1 cellular context compared by ENCODE assay signal in the genomic region with DNA sequence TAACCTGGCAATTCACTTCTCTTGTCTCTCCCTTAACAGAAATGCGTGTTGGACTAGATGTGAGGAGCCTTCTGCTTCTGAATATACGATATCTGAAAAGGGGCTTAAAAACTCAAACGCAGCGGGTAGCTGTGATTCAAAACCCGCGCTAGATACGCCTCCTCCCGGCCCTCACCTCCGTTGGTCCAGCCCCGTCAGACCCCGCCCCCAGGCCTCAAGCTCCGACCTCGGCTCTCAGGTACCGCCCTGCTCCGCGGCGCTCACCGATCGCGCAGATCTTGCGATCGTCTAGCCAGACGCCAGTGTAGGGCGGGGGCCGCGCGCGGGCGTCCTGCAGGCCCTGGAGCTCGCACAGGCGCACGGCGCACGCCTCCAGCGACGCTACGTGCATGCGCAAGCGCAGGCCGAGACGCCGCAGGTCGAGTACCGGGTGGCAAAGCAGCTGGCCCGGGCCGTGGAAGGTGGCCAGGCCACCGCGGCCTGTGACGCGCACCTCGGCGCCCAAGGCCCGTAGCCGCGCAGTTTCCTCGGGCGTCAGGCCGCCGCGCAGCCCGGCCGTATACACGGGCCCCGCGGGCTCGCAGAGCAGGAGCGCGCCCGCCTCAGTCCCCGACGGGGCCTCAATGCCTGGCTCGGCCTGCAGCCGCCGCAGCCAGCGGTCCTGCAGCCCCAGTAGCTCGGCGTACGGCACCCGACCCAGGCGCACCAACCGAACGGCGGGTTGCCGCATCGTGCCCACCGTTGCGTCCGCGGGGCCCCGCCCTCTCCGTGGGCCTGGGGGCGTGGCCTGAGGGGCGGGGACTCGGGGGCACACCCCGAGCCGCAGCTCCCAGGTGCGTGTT.
A peak's percentile ranks its signal among the peaks of the same experiment; 100 is the strongest.
TF ChIP-seq lines count a peak whose summit lies in the region.

A gene (minus strand): TSS at position 751 of the 842 bp plus-strand sequence. CDS start 21 bp downstream, at position 730.

TF ChIP-seq in WTC11, 78 proteins besides CTCF, POLR2A, EP300 and RAD21 (continued from another document and continues in another):
- TF ChIP-seq, protein P1, sequence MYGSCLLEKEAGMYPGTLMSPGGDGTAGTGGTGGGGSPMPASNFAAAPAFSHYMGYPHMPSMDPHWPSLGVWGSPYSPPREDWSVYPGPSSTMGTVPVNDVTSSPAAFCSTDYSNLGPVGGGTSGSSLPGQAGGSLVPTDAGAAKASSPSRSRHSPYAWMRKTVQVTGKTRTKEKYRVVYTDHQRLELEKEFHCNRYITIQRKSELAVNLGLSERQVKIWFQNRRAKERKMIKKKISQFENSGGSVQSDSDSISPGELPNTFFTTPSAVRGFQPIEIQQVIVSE (CRISPR knock-in tag; IDR thresholded peaks at IDR 0.05; ENCODE audit: borderline replicate concordance), result no peak
- TF ChIP-seq ZNF416 (CRISPR knock-in tag; IDR thresholded peaks at IDR 0.05) (peak; percentile 71; the same call in 1 of the 2 replicates), NR2C2 (CRISPR knock-in tag; IDR thresholded peaks at IDR 0.05) (0 out of 2 replicates have a peak, but pooled peaks have one; percentile 17), NR1H2 (CRISPR knock-in tag; IDR thresholded peaks at IDR 0.05) (no peak), ETV6 (CRISPR knock-in tag; IDR thresholded peaks at IDR 0.05) (no peak; the same call in 1 of the 2 replicates), CBFB (CRISPR knock-in tag; IDR thresholded peaks at IDR 0.05; ENCODE audit: low read depth) (no peak), ATF1 (CRISPR knock-in tag; IDR thresholded peaks at IDR 0.05) (0 out of 2 replicates have a peak, but pooled peaks have one; percentile 79), SOX15 (CRISPR knock-in tag; IDR thresholded peaks at IDR 0.05) (no peak), SMAD3 (CRISPR knock-in tag; IDR thresholded peaks at IDR 0.05; ENCODE audit: borderline replicate concordance) (peak; percentile 73; the same call in 1 of the 2 replicates), OVOL2 (CRISPR knock-in tag; IDR thresholded peaks at IDR 0.05; ENCODE audit: borderline replicate concordance) (no peak), ZNF671 (CRISPR knock-in tag; IDR thresholded peaks at IDR 0.05) (no peak), FOXJ3 (CRISPR knock-in tag; IDR thresholded peaks at IDR 0.05; ENCODE audit: borderline replicate concordance) (no peak), RORB (CRISPR knock-in tag; IDR thresholded peaks at IDR 0.05) (no peak), TCF7 (CRISPR knock-in tag; IDR thresholded peaks at IDR 0.05; ENCODE audit: low read depth) (peak; percentile 82; the same call in 1 of the 2 replicates), ELF4 (CRISPR knock-in tag; IDR thresholded peaks at IDR 0.05; ENCODE audit: low read depth) (peak; percentile 67; the same call in 1 of the 2 replicates), IRF2 (CRISPR knock-in tag; IDR thresholded peaks at IDR 0.05; ENCODE audit: borderline replicate concordance, low read depth) (no peak), PRRX2 (CRISPR knock-in tag; IDR thresholded peaks at IDR 0.05) (no peak), TEAD4 (CRISPR knock-in tag; IDR thresholded peaks at IDR 0.05) (no peak), TEAD1 (CRISPR knock-in tag; IDR thresholded peaks at IDR 0.05) (peak; percentile 69; the same call in 1 of the 2 replicates), NFATC4 (CRISPR knock-in tag; IDR thresholded peaks at IDR 0.05) (no peak), ZNF423 (CRISPR knock-in tag; IDR thresholded peaks at IDR 0.05) (no peak), SP1 (CRISPR knock-in tag; conservative IDR thresholded peaks at IDR 0.05) (peak; percentile 78), JAZF1 (CRISPR knock-in tag; IDR thresholded peaks at IDR 0.05) (no peak), SMAD4 (CRISPR knock-in tag; IDR thresholded peaks at IDR 0.05) (no peak; the same call in 1 of the 2 replicates), ZNF219 (CRISPR knock-in tag; IDR thresholded peaks at IDR 0.05; ENCODE audit: borderline replicate concordance) (0 out of 2 replicates have a peak, but pooled peaks have one; percentile 11), KAT7 (CRISPR knock-in tag; IDR thresholded peaks at IDR 0.05; ENCODE audit: borderline replicate concordance) (no peak)
- TF ChIP-seq, protein P2, sequence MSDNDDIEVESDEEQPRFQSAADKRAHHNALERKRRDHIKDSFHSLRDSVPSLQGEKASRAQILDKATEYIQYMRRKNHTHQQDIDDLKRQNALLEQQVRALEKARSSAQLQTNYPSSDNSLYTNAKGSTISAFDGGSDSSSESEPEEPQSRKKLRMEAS (CRISPR knock-in tag; IDR thresholded peaks at IDR 0.05), result peak; percentile 79; the same call in 1 of the 2 replicates
- TF ChIP-seq, protein P3, sequence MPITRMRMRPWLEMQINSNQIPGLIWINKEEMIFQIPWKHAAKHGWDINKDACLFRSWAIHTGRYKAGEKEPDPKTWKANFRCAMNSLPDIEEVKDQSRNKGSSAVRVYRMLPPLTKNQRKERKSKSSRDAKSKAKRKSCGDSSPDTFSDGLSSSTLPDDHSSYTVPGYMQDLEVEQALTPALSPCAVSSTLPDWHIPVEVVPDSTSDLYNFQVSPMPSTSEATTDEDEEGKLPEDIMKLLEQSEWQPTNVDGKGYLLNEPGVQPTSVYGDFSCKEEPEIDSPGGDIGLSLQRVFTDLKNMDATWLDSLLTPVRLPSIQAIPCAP (CRISPR knock-in tag; IDR thresholded peaks at IDR 0.05), result 0 out of 2 replicates have a peak, but pooled peaks have one; percentile 67
- TF ChIP-seq, protein P4, sequence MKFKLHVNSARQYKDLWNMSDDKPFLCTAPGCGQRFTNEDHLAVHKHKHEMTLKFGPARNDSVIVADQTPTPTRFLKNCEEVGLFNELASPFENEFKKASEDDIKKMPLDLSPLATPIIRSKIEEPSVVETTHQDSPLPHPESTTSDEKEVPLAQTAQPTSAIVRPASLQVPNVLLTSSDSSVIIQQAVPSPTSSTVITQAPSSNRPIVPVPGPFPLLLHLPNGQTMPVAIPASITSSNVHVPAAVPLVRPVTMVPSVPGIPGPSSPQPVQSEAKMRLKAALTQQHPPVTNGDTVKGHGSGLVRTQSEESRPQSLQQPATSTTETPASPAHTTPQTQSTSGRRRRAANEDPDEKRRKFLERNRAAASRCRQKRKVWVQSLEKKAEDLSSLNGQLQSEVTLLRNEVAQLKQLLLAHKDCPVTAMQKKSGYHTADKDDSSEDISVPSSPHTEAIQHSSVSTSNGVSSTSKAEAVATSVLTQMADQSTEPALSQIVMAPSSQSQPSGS (CRISPR knock-in tag; IDR thresholded peaks at IDR 0.05; ENCODE audit: borderline replicate concordance, low read depth), result no peak
- TF ChIP-seq, protein P5, sequence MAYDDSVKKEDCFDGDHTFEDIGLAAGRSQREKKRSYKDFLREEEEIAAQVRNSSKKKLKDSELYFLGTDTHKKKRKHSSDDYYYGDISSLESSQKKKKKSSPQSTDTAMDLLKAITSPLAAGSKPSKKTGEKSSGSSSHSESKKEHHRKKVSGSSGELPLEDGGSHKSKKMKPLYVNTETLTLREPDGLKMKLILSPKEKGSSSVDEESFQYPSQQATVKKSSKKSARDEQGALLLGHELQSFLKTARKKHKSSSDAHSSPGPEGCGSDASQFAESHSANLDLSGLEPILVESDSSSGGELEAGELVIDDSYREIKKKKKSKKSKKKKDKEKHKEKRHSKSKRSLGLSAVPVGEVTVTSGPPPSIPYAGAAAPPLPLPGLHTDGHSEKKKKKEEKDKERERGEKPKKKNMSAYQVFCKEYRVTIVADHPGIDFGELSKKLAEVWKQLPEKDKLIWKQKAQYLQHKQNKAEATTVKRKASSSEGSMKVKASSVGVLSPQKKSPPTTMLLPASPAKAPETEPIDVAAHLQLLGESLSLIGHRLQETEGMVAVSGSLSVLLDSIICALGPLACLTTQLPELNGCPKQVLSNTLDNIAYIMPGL (CRISPR knock-in tag; IDR thresholded peaks at IDR 0.05), result peak; percentile 97
- TF ChIP-seq, protein P6, sequence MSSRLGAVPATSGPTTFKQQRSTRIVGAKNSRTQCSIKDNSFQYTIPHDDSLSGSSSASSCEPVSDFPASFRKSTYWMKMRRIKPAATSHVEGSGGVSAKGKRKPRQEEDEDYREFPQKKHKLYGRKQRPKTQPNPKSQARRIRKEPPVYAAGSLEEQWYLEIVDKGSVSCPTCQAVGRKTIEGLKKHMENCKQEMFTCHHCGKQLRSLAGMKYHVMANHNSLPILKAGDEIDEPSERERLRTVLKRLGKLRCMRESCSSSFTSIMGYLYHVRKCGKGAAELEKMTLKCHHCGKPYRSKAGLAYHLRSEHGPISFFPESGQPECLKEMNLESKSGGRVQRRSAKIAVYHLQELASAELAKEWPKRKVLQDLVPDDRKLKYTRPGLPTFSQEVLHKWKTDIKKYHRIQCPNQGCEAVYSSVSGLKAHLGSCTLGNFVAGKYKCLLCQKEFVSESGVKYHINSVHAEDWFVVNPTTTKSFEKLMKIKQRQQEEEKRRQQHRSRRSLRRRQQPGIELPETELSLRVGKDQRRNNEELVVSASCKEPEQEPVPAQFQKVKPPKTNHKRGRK (CRISPR knock-in tag; IDR thresholded peaks at IDR 0.05; ENCODE audit: borderline replicate concordance), result no peak
- TF ChIP-seq, protein P7, sequence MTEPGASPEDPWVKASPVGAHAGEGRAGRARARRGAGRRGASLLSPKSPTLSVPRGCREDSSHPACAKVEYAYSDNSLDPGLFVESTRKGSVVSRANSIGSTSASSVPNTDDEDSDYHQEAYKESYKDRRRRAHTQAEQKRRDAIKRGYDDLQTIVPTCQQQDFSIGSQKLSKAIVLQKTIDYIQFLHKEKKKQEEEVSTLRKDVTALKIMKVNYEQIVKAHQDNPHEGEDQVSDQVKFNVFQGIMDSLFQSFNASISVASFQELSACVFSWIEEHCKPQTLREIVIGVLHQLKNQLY (CRISPR knock-in tag; IDR thresholded peaks at IDR 0.05), result peak; percentile 87; the same call in 1 of the 2 replicates
- TF ChIP-seq, protein P8, sequence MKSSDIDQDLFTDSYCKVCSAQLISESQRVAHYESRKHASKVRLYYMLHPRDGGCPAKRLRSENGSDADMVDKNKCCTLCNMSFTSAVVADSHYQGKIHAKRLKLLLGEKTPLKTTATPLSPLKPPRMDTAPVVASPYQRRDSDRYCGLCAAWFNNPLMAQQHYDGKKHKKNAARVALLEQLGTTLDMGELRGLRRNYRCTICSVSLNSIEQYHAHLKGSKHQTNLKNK (CRISPR knock-in tag; IDR thresholded peaks at IDR 0.05), result no peak
- TF ChIP-seq, protein P9, sequence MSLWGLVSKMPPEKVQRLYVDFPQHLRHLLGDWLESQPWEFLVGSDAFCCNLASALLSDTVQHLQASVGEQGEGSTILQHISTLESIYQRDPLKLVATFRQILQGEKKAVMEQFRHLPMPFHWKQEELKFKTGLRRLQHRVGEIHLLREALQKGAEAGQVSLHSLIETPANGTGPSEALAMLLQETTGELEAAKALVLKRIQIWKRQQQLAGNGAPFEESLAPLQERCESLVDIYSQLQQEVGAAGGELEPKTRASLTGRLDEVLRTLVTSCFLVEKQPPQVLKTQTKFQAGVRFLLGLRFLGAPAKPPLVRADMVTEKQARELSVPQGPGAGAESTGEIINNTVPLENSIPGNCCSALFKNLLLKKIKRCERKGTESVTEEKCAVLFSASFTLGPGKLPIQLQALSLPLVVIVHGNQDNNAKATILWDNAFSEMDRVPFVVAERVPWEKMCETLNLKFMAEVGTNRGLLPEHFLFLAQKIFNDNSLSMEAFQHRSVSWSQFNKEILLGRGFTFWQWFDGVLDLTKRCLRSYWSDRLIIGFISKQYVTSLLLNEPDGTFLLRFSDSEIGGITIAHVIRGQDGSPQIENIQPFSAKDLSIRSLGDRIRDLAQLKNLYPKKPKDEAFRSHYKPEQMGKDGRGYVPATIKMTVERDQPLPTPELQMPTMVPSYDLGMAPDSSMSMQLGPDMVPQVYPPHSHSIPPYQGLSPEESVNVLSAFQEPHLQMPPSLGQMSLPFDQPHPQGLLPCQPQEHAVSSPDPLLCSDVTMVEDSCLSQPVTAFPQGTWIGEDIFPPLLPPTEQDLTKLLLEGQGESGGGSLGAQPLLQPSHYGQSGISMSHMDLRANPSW (CRISPR knock-in tag; conservative IDR thresholded peaks at IDR 0.05; ENCODE audit: low read depth), result no peak
- TF ChIP-seq, protein P10, sequence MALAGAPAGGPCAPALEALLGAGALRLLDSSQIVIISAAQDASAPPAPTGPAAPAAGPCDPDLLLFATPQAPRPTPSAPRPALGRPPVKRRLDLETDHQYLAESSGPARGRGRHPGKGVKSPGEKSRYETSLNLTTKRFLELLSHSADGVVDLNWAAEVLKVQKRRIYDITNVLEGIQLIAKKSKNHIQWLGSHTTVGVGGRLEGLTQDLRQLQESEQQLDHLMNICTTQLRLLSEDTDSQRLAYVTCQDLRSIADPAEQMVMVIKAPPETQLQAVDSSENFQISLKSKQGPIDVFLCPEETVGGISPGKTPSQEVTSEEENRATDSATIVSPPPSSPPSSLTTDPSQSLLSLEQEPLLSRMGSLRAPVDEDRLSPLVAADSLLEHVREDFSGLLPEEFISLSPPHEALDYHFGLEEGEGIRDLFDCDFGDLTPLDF (CRISPR knock-in tag; IDR thresholded peaks at IDR 0.05), result peak; percentile 34; the same call in 1 of the 2 replicates
- TF ChIP-seq, protein P11, sequence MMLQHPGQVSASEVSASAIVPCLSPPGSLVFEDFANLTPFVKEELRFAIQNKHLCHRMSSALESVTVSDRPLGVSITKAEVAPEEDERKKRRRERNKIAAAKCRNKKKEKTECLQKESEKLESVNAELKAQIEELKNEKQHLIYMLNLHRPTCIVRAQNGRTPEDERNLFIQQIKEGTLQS (CRISPR knock-in tag; conservative IDR thresholded peaks at IDR 0.05), result no peak
- TF ChIP-seq, protein P12, sequence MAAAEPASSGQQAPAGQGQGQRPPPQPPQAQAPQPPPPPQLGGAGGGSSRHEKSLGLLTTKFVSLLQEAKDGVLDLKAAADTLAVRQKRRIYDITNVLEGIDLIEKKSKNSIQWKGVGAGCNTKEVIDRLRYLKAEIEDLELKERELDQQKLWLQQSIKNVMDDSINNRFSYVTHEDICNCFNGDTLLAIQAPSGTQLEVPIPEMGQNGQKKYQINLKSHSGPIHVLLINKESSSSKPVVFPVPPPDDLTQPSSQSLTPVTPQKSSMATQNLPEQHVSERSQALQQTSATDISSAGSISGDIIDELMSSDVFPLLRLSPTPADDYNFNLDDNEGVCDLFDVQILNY (CRISPR knock-in tag; IDR thresholded peaks at IDR 0.05), result peak; percentile 85
- TF ChIP-seq, protein P13, sequence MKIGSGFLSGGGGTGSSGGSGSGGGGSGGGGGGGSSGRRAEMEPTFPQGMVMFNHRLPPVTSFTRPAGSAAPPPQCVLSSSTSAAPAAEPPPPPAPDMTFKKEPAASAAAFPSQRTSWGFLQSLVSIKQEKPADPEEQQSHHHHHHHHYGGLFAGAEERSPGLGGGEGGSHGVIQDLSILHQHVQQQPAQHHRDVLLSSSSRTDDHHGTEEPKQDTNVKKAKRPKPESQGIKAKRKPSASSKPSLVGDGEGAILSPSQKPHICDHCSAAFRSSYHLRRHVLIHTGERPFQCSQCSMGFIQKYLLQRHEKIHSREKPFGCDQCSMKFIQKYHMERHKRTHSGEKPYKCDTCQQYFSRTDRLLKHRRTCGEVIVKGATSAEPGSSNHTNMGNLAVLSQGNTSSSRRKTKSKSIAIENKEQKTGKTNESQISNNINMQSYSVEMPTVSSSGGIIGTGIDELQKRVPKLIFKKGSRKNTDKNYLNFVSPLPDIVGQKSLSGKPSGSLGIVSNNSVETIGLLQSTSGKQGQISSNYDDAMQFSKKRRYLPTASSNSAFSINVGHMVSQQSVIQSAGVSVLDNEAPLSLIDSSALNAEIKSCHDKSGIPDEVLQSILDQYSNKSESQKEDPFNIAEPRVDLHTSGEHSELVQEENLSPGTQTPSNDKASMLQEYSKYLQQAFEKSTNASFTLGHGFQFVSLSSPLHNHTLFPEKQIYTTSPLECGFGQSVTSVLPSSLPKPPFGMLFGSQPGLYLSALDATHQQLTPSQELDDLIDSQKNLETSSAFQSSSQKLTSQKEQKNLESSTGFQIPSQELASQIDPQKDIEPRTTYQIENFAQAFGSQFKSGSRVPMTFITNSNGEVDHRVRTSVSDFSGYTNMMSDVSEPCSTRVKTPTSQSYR (CRISPR knock-in tag; IDR thresholded peaks at IDR 0.05), result no peak; the same call in 1 of the 2 replicates
- TF ChIP-seq, protein P14, sequence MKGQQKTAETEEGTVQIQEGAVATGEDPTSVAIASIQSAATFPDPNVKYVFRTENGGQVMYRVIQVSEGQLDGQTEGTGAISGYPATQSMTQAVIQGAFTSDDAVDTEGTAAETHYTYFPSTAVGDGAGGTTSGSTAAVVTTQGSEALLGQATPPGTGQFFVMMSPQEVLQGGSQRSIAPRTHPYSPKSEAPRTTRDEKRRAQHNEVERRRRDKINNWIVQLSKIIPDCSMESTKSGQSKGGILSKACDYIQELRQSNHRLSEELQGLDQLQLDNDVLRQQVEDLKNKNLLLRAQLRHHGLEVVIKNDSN (CRISPR knock-in tag; IDR thresholded peaks at IDR 0.05), result no peak
